Comparison of ENCODE assay signal across 10 cellular contexts in genomic region chr2:189613077-189613636, GRCh38. TPM values are rescaled to one million over a fixed set of nuclear protein-coding genes. Genes with fewer than 3 reads are reported as not detected.
DNase-seq lines count a peak whose midpoint lies in the region; ATAC-seq, FAIRE-seq and TF ChIP-seq lines count a peak whose summit lies in the region.
"Had no signal": no experiment of that assay in that cellular context is flagged by ENCODE, and none has a peak within 500 bp of the region (broad histone marks: within the 10 kb centered on the region; RNA-seq: fewer than 3 reads in every experiment).

No MANE protein-coding gene starts in this region.

- ATAC-seq in esophagus mucosa (peak; percentile 57), HG02588 (IDR thresholded peaks at IDR 0.05; ENCODE audit: unreplicated experiment) (no peak), HG03039 (IDR thresholded peaks at IDR 0.05; ENCODE audit: unreplicated experiment) (no peak)

- FAIRE-seq in D721Med (lab: Jason Lieb, UNC): no peak

- DNase-seq in AG08395 (ENCODE audit: low spot score) (peak; percentile 9), NCI-H510A (lab: John Stamatoyannopoulos, UW) (peak; percentile 21), myocyte (ENCODE audit: low read depth) (peak; percentile 91), NCI-H2227 (lab: John Stamatoyannopoulos, UW; ENCODE audit: unreplicated experiment) (no peak), D721Med (ENCODE audit: insufficient read length, low spot score) (no peak)
- DNase-seq: central memory CD4-positive, alpha-beta T cell; DMS 273 treated with DMSO at 0.1 percent for 48 hours had no signal

- no peak for TF ChIP-seq CTCF in D721Med (IDR thresholded peaks at IDR 0.05; ENCODE audit: insufficient read depth, missing control alignments)

RNA-seq across cellular contexts. Expression of gene SLC40A1, which starts 32.6 kb away (rescaled TPM):
- 11.8 TPM for total RNA-seq in esophagus mucosa
- 35.1 and 51.9 TPM in 2 replicates for total RNA-seq in myocyte
- 15.1 TPM for polyA plus RNA-seq in myocyte (2012)

RNA-seq across cellular contexts. Expression of gene ASNSD1, which starts 48.1 kb away (rescaled TPM):
- 20.0 TPM for total RNA-seq in esophagus mucosa
- total RNA-seq in myocyte: 71.9 and 74.0 TPM in 2 replicates
- polyA plus RNA-seq in myocyte (2012): 24.4 TPM

Comparison
In these comparisons a context has a peak if more than half of its experiments do, and no peak if none do; other contexts are left out.
1. DNase-seq: peak in AG08395 (single experiment), NCI-H510A (single experiment) and myocyte (single experiment); none in NCI-H2227 (single experiment) and D721Med (single experiment).